Comparison of ENCODE assay signal across 22 cellular contexts in genomic region chr19:11680689-11681302, GRCh38. TPM values are rescaled to one million over a fixed set of nuclear protein-coding genes. Genes with fewer than 3 reads are reported as not detected.
DNase-seq lines count a peak whose midpoint lies in the region; ATAC-seq and TF ChIP-seq lines count a peak whose summit lies in the region.
"Had no signal": no experiment of that assay in that cellular context is flagged by ENCODE, and none has a peak within 500 bp of the region (broad histone marks: within the 10 kb centered on the region; RNA-seq: fewer than 3 reads in every experiment).

No MANE protein-coding gene starts in this region.

- no peaks in the 10 kb centered on the region for H3K4me1 ChIP-seq in HEK293 (ENCODE audit: control insufficient read depth, insufficient read depth, low read length)
- H3K4me1 ChIP-seq in adipocyte (ENCODE audit: control insufficient read depth, insufficient read depth, low read length) = no peaks in the 10 kb centered on the region
- H3K4me1 ChIP-seq in endodermal cell (ENCODE audit: control insufficient read depth, insufficient read depth, low read length) = no peaks in the 10 kb centered on the region
- no peaks in the 10 kb centered on the region for H3K4me1 ChIP-seq in prostate gland (replicated peaks)
- H3K4me1 ChIP-seq: BE2C had no signal

- WGBS in endodermal cell (ENCODE audit: insufficient coverage in 1 of 2, insufficient read length in 1 of 2), 2 experiments = 88% methylated on average over 2 of the region's 2 CpGs; no CpG with 5 or more reads in 1 of the 2 experiments
- 98% methylated on average over 2 of the region's 2 CpGs for WGBS in prostate gland

- peaks cover 0 to 54% of the 10 kb centered on the region in 2 experiments; a peak in 2 of 3 replicates for H3K36me3 ChIP-seq in HEK293 (ENCODE audit: control insufficient read depth in 2 of 2, insufficient read depth in 1 of 2, low read length in 2 of 2)
- no peaks in the 10 kb centered on the region for H3K36me3 ChIP-seq in adipocyte (ENCODE audit: control insufficient read depth, insufficient read depth, low read length, severe bottlenecking)
- H3K36me3 ChIP-seq in endodermal cell (ENCODE audit: control insufficient read depth, insufficient read depth, low read length) = peaks cover 37% of the 10 kb centered on the region
- no peaks in the 10 kb centered on the region for H3K36me3 ChIP-seq in prostate gland

- H3K4me3 ChIP-seq in HEK293 (ENCODE audit: low read depth, low read length) (no peak overlapping the region), adipocyte (ENCODE audit: low read length) (peak overlapping the region; percentile 36), endodermal cell (ENCODE audit: low read length) (peak overlapping the region; percentile 4), prostate gland (no peak overlapping the region)
- H3K4me3 ChIP-seq: BLaER1 had no signal

- H3K4me1 Mint-ChIP-seq in endodermal cell = no peaks in the 10 kb centered on the region
- H3K4me1 Mint-ChIP-seq: CD14-positive monocyte; CD4-positive, alpha-beta memory T cell; CD4-positive, CD25-positive, alpha-beta regulatory T cell; CD8-positive, alpha-beta memory T cell had no signal

- H3K36me3 Mint-ChIP-seq in endodermal cell (ENCODE audit: low read depth) = peaks cover 61% of the 10 kb centered on the region
- H3K36me3 Mint-ChIP-seq: CD14-positive monocyte had no signal

- no peak overlapping the region for H3K9ac ChIP-seq in adipocyte (ENCODE audit: low read length)
- no peak overlapping the region for H3K9ac ChIP-seq in endodermal cell (ENCODE audit: extremely low read depth, low read length, poor library complexity, severe bottlenecking)
- H3K9ac ChIP-seq: BLaER1 had no signal

- CTCF ChIA-PET in HEK293 (lab: Yijun Ruan, JAX) = no interaction called here

- TF ChIP-seq CTCF in HEK293 (tag by site-specific recombination; IDR thresholded peaks at IDR 0.05) = no peak
- TF ChIP-seq CTCF in endodermal cell (conservative IDR thresholded peaks at IDR 0.05) = no peak
- no peak for TF ChIP-seq CTCF in prostate gland (IDR thresholded peaks at IDR 0.05)

- intact Hi-C loops in prostate gland (cut with DNase I) = no loop called here

- no peak overlapping the region for H3K4me3 Mint-ChIP-seq in endodermal cell
- H3K4me3 Mint-ChIP-seq: CD14-positive monocyte; CD4-positive, alpha-beta memory T cell; CD4-positive, CD25-positive, alpha-beta regulatory T cell; CD8-positive, alpha-beta memory T cell had no signal

- H3K9me3 Mint-ChIP-seq in endodermal cell = peaks cover 92% of the 10 kb centered on the region

- DNase-seq in adipocyte (ENCODE audit: low read depth) (no peak), endodermal cell (no peak), prostate gland (ENCODE audit: low spot score) (no peak)
- DNase-seq: 8988T; ACHN; BE2C; C1 segment of cervical spinal cord; CD4-positive, alpha-beta memory T cell; CD4-positive, CD25-positive, alpha-beta regulatory T cell; CD8-positive, alpha-beta memory T cell; COR-L47; DMS 273 treated with DMSO at 0.1 percent for 48 hours; DMS153; DMS53; DMS79; DND-41; EL; GDM1 had no signal

- no peak for TF ChIP-seq POLR2A in prostate gland (IDR thresholded peaks at IDR 0.05)

- ATAC-seq in HG03025 (IDR thresholded peaks at IDR 0.05; ENCODE audit: low FRiP score, unreplicated experiment) = no peak

- no peak overlapping the region for H3K27ac Mint-ChIP-seq in endodermal cell
- H3K27ac Mint-ChIP-seq: CD14-positive monocyte; CD4-positive, alpha-beta memory T cell; CD4-positive, CD25-positive, alpha-beta regulatory T cell; CD8-positive, alpha-beta memory T cell had no signal

- no peak overlapping the region for H3K27ac ChIP-seq in HEK293 (ENCODE audit: extremely low read depth, low read depth, low read length)
- H3K27ac ChIP-seq in endodermal cell (ENCODE audit: low read depth, low read length) = no peak overlapping the region
- no peak overlapping the region for H3K27ac ChIP-seq in prostate gland
- H3K27ac ChIP-seq: BLaER1 had no signal

- H3K27me3 ChIP-seq in adipocyte (replicated peaks; ENCODE audit: control insufficient read depth, insufficient read depth, low read length) = no peaks in the 10 kb centered on the region
- no peaks in the 10 kb centered on the region for H3K27me3 ChIP-seq in endodermal cell (ENCODE audit: control insufficient read depth, insufficient read depth, low read length, poor library complexity, severe bottlenecking)
- no peaks in the 10 kb centered on the region for H3K27me3 ChIP-seq in prostate gland (replicated peaks; ENCODE audit: insufficient read depth)
- H3K27me3 ChIP-seq: BE2C, BLaER1 had no signal

- peaks cover 4% of the 10 kb centered on the region for H3K27me3 Mint-ChIP-seq in endodermal cell (ENCODE audit: insufficient read depth)

- H3K9me3 ChIP-seq in HEK293 (ENCODE audit: control insufficient read depth, insufficient read depth, low read depth, low read length) = no peaks in the 10 kb centered on the region
- H3K9me3 ChIP-seq in adipocyte (ENCODE audit: control insufficient read depth, low read length) = peaks cover 59% of the 10 kb centered on the region
- peaks cover 91% of the 10 kb centered on the region for H3K9me3 ChIP-seq in endodermal cell (ENCODE audit: control insufficient read depth, low read length)
- H3K9me3 ChIP-seq in prostate gland = no peaks in the 10 kb centered on the region
- H3K9me3 ChIP-seq: BE2C had no signal

- POLR2A ChIA-PET in HEK293 (lab: Yijun Ruan, JAX) = no interaction called here

TF ChIP-seq in HEK293, 187 proteins besides CTCF, POLR2A, EP300 and RAD21:
- TF ChIP-seq ZNF2 (tag by site-specific recombination; IDR thresholded peaks at IDR 0.05) (no peak), TRIM28 (IDR thresholded peaks at IDR 0.05; ENCODE audit: borderline replicate concordance, low read length) (peak; percentile 86; the same call in 1 of the 2 replicates), ZBTB6 (tag by site-specific recombination; IDR thresholded peaks at IDR 0.05) (no peak), KLF8 (tag by site-specific recombination; IDR thresholded peaks at IDR 0.05) (0 out of 2 replicates have a peak, but pooled peaks have one; percentile 13), TCF7L2 (IDR thresholded peaks at IDR 0.05; ENCODE audit: borderline replicate concordance, low read depth, low read length) (no peak), ZNF280D (tag by site-specific recombination; IDR thresholded peaks at IDR 0.05) (no peak), ZNF558 (tag by site-specific recombination; IDR thresholded peaks at IDR 0.05) (peak; percentile 94), SETDB1 (IDR thresholded peaks at IDR 0.05; ENCODE audit: insufficient read length, low read length) (peak; percentile 99)

RNA-seq across cellular contexts. Expression of gene ZNF823, which starts 58.0 kb away (rescaled TPM):
- total RNA-seq in endodermal cell (10 to 100 TPM in 1 of 2 donors, 1 to 10 TPM in 1; 9.5 to 10.6 TPM), prostate gland (1 to 10 TPM; 3.5 to 5.9 TPM)
- 6.2 TPM for polyA plus RNA-seq in endodermal cell (2013, experiment 1 of 2)
- polyA plus RNA-seq in endodermal cell (2013, experiment 2 of 2) = 5.2 TPM

Comparison
In these comparisons a context has a peak if more than half of its experiments do, and no peak if none do; other contexts are left out.
1. H3K4me3 ChIP-seq: peak in adipocyte (single experiment) and endodermal cell (single experiment); none in HEK293 (single experiment) and prostate gland (0 of 2).